Comparison of ENCODE assay signal across 35 cellular contexts in genomic region chr5:6221141-6221626, GRCh38.
"Had no signal": no experiment of that assay in that cellular context is flagged by ENCODE, and none has a peak within 500 bp of the region (broad histone marks: within the 10 kb centered on the region; RNA-seq: fewer than 3 reads in every experiment).

No MANE protein-coding gene starts in this region.

- H3K4me3 ChIP-seq: adrenal gland, body of pancreas, cardiac muscle cell, colonic mucosa, gastrocnemius medialis, heart left ventricle had no signal

- H3K27me3 ChIP-seq: adrenal gland, body of pancreas, cardiac muscle cell, colonic mucosa, foreskin keratinocyte, gastrocnemius medialis, heart left ventricle had no signal

- H3K9me3 Mint-ChIP-seq: activated B cell treated with CpG ODN at 0.5 μM for 24 hours; activated CD8-positive, alpha-beta T cell treated with anti-CD3 and anti-CD28 coated beads for 36 hours; activated naive CD4-positive, alpha-beta T cell treated with anti-CD3 and anti-CD28 coated beads, Interleukin-2, amount 50 U/mL, for 24 hours; activated naive CD8-positive, alpha-beta T cell treated with anti-CD3 and anti-CD28 coated beads for 36 hours; activated naive CD8-positive, alpha-beta T cell treated with anti-CD3 and anti-CD28 coated beads, Interleukin-2, amount 50 U/mL, for 24 hours; activated T-cell treated with anti-CD3 and anti-CD28 coated beads, Interleukin-2, amount 50 U/mL, for 4 hours; activated T-helper 2 cell treated with anti-CD3 and anti-CD28 coated beads, Interferon-gamma antibody, Interleukin-2, Interleukin-4, amounts not matched to agents 10 μg/mL and 5 μg/mL and 100 μg/mL, durations not matched to agents 14 hours and 24 hours and 36 hours; T-helper 2 cell treated with Interferon-gamma antibody and Interleukin-4, amounts not matched to agents 5 μg/mL and 100 μg/mL, for 36 hours had no signal

- ATAC-seq: activated CD4-positive, CD25-positive, alpha-beta regulatory T cell treated with anti-CD3 and anti-CD28 coated beads, Interleukin-2, amount 50 U/mL, for 24 hours; activated CD8-positive, alpha-beta T cell treated with anti-CD3 and anti-CD28 coated beads for 36 hours; activated naive CD8-positive, alpha-beta T cell treated with anti-CD3 and anti-CD28 coated beads, Interleukin-2, amount 50 U/mL, for 24 hours; activated T-cell treated with anti-CD3 and anti-CD28 coated beads, Interleukin-2, amount 50 U/mL, for 4 hours; body of pancreas; foreskin keratinocyte; gastrocnemius medialis; T-helper 17 cell had no signal

- H3K4me3 Mint-ChIP-seq: activated B cell treated with CpG ODN at 0.5 μM for 24 hours; activated CD8-positive, alpha-beta T cell treated with anti-CD3 and anti-CD28 coated beads for 36 hours; activated naive CD4-positive, alpha-beta T cell treated with anti-CD3 and anti-CD28 coated beads for 36 hours; activated naive CD4-positive, alpha-beta T cell treated with anti-CD3 and anti-CD28 coated beads, Interleukin-2, amount 50 U/mL, for 24 hours; activated naive CD8-positive, alpha-beta T cell treated with anti-CD3 and anti-CD28 coated beads for 36 hours; activated naive CD8-positive, alpha-beta T cell treated with anti-CD3 and anti-CD28 coated beads, Interleukin-2, amount 50 U/mL, for 24 hours; activated T-cell treated with anti-CD3 and anti-CD28 coated beads, Interleukin-2, amount 50 U/mL, for 4 hours; T-helper 17 cell; T-helper 2 cell treated with Interferon-gamma antibody and Interleukin-4, amounts not matched to agents 5 μg/mL and 100 μg/mL, for 36 hours had no signal

- DNase-seq: activated B cell treated with CpG ODN at 0.5 μM for 24 hours; activated CD4-positive, alpha-beta T cell treated with anti-CD3 and anti-CD28 coated beads for 48 hours; activated CD4-positive, alpha-beta T cell treated with anti-CD3 and anti-CD28 coated beads, Interleukin-2, amount 50 U/mL, for 1 hour; activated CD4-positive, alpha-beta T cell treated with anti-CD3 and anti-CD28 coated beads, Interleukin-2, amount 50 U/mL, for 48 hours; activated CD8-positive, alpha-beta memory T cell treated with anti-CD3 and anti-CD28 coated beads for 24 hours; activated CD8-positive, alpha-beta T cell treated with anti-CD3 and anti-CD28 coated beads for 36 hours; activated effector memory CD4-positive, alpha-beta T cell treated with anti-CD3 and anti-CD28 coated beads, Interleukin-2, amount 50 U/mL, for 16 hours; activated naive CD4-positive, alpha-beta T cell treated with anti-CD3 and anti-CD28 coated beads for 36 hours; activated naive CD8-positive, alpha-beta T cell treated with anti-CD3 and anti-CD28 coated beads for 36 hours; activated naive CD8-positive, alpha-beta T cell treated with anti-CD3 and anti-CD28 coated beads, Interleukin-2, amount 50 U/mL, for 24 hours; activated T-cell treated with anti-CD3 and anti-CD28 coated beads, Interleukin-2, amount 50 U/mL, for 4 hours; adrenal gland; amygdala; aorta; body of pancreas; central memory CD4-positive, alpha-beta T cell; cerebellar nuclear complex; colonic mucosa; effector CD8-positive, alpha-beta T cell; foreskin keratinocyte; gastrocnemius medialis; glutamatergic neuron; heart left ventricle; T-helper 1 cell; T-helper 17 cell; T1000; WERI-Rb-1 had no signal

- H3K9me3 ChIP-seq: adrenal gland, body of pancreas, colonic mucosa, gastrocnemius medialis had no signal

- H3K4me1 ChIP-seq: adrenal gland, body of pancreas, colonic mucosa, foreskin keratinocyte, gastrocnemius medialis, heart left ventricle had no signal

- H3K36me3 Mint-ChIP-seq: activated naive CD4-positive, alpha-beta T cell treated with anti-CD3 and anti-CD28 coated beads, Interleukin-2, amount 50 U/mL, for 24 hours; activated naive CD8-positive, alpha-beta T cell treated with anti-CD3 and anti-CD28 coated beads for 36 hours had no signal

- H3K27ac ChIP-seq: adrenal gland, body of pancreas, cardiac muscle cell, colonic mucosa, epithelial cell of prostate, foreskin keratinocyte, gastrocnemius medialis, heart left ventricle, WERI-Rb-1 had no signal

- H3K27ac Mint-ChIP-seq: activated B cell treated with CpG ODN at 0.5 μM for 24 hours; activated CD8-positive, alpha-beta T cell treated with anti-CD3 and anti-CD28 coated beads for 36 hours; activated naive CD4-positive, alpha-beta T cell treated with anti-CD3 and anti-CD28 coated beads for 36 hours; activated naive CD4-positive, alpha-beta T cell treated with anti-CD3 and anti-CD28 coated beads, Interleukin-2, amount 50 U/mL, for 24 hours; activated naive CD8-positive, alpha-beta T cell treated with anti-CD3 and anti-CD28 coated beads for 36 hours; activated naive CD8-positive, alpha-beta T cell treated with anti-CD3 and anti-CD28 coated beads, Interleukin-2, amount 50 U/mL, for 24 hours; activated T-helper 2 cell treated with anti-CD3 and anti-CD28 coated beads, Interferon-gamma antibody, Interleukin-2, Interleukin-4, amounts not matched to agents 10 μg/mL and 5 μg/mL and 100 μg/mL, durations not matched to agents 14 hours and 24 hours and 36 hours; T-helper 17 cell; T-helper 2 cell treated with Interferon-gamma antibody and Interleukin-4, amounts not matched to agents 5 μg/mL and 100 μg/mL, for 36 hours had no signal

- FAIRE-seq: endometrium, endothelial cell of umbilical vein had no signal

- H3K36me3 ChIP-seq: adrenal gland, cardiac muscle cell, colonic mucosa, gastrocnemius medialis, heart left ventricle, WERI-Rb-1 had no signal

- H3K27me3 Mint-ChIP-seq: activated B cell treated with CpG ODN at 0.5 μM for 24 hours; activated CD8-positive, alpha-beta T cell treated with anti-CD3 and anti-CD28 coated beads for 36 hours; activated naive CD8-positive, alpha-beta T cell treated with anti-CD3 and anti-CD28 coated beads, Interleukin-2, amount 50 U/mL, for 24 hours had no signal

- H3K4me1 Mint-ChIP-seq: activated B cell treated with CpG ODN at 0.5 μM for 24 hours; activated naive CD4-positive, alpha-beta T cell treated with anti-CD3 and anti-CD28 coated beads, Interleukin-2, amount 50 U/mL, for 24 hours; activated naive CD8-positive, alpha-beta T cell treated with anti-CD3 and anti-CD28 coated beads for 36 hours; activated naive CD8-positive, alpha-beta T cell treated with anti-CD3 and anti-CD28 coated beads, Interleukin-2, amount 50 U/mL, for 24 hours; T-helper 17 cell had no signal
